In the genomic region with DNA sequence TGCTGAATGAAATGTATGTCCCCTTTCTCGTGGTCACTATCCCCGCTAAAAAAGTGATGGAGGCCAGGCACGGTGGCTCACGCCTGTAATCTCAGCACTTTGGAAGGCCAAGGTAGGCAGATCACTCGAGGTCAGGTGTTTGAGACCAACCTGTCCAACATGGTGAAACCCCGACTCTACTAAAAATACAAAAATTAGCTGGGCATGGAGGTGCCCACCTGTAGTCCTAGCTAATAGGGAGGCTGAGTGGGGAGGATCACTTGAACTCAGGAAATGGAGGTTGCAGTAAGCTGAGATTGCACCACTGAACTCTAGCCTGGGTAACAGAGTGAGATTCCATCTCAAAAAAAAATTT, we compare ENCODE assay signal across 11 cellular contexts.
A peak's percentile ranks its signal among the peaks of the same experiment; 100 is the strongest.
DNase-seq lines count a peak whose midpoint lies in the region; ATAC-seq and TF ChIP-seq lines count a peak whose summit lies in the region.
"Had no signal": no experiment of that assay in that cellular context is flagged by ENCODE, and none has a peak within 500 bp of the region (broad histone marks: within the 10 kb centered on the region; RNA-seq: fewer than 3 reads in every experiment).

No MANE protein-coding gene starts in this region.

- H4K20me1 ChIP-seq in BLaER1 (no peaks in the 10 kb centered on the region), GM23248 (ENCODE audit: insufficient read depth) (no peaks in the 10 kb centered on the region)

- H3K9me3 ChIP-seq in BLaER1 = no peaks in the 10 kb centered on the region; the same call in 1 of the 2 replicates
- no peaks in the 10 kb centered on the region for H3K9me3 ChIP-seq in GM23248 (ENCODE audit: low read depth)
- H3K9me3 ChIP-seq in Peyer's patch = no peaks in the 10 kb centered on the region

- peaks cover 17% of the 10 kb centered on the region for H3F3A ChIP-seq in GM23248 (ENCODE audit: insufficient read depth)

- H3K4me1 ChIP-seq in BLaER1 (peaks cover 46% of the 10 kb centered on the region), GM23248 (ENCODE audit: insufficient read depth) (peaks cover 31% of the 10 kb centered on the region), Peyer's patch (peaks cover 0 to 4% (median 0%) of the 10 kb centered on the region in 4 donors)

- H3K79me2 ChIP-seq in GM23248 (ENCODE audit: insufficient read depth) = no peaks in the 10 kb centered on the region

- H3K36me3 ChIP-seq in BLaER1 = no peaks in the 10 kb centered on the region
- H3K36me3 ChIP-seq in GM23248 (ENCODE audit: low read depth) = no peaks in the 10 kb centered on the region
- H3K36me3 ChIP-seq in Peyer's patch = no peaks in the 10 kb centered on the region

- H3K27ac Mint-ChIP-seq in activated T-helper 17 cell treated with anti-CD3 and anti-CD28 coated beads, Interleukin-2, amount 50 U/mL, for 72 hours = peak overlapping the region; percentile 99
- peak overlapping the region; percentile 59 for H3K27ac Mint-ChIP-seq in memory B cell

- no peak for TF ChIP-seq CTCF in Peyer's patch (IDR thresholded peaks at IDR 0.05)

- peak overlapping the region; percentile 30 for H2AFZ ChIP-seq in GM23248

- H3K36me3 Mint-ChIP-seq in activated T-helper 17 cell treated with anti-CD3 and anti-CD28 coated beads, Interleukin-2, amount 50 U/mL, for 72 hours (ENCODE audit: low read depth) = peaks cover 5% of the 10 kb centered on the region
- no peaks in the 10 kb centered on the region for H3K36me3 Mint-ChIP-seq in memory B cell

- TF ChIP-seq POLR2A in Peyer's patch (IDR thresholded peaks at IDR 0.05) = no peak

- no peaks in the 10 kb centered on the region for H3K9me2 ChIP-seq in GM23248 (ENCODE audit: insufficient read depth)

- H3K27me3 Mint-ChIP-seq in activated T-helper 17 cell treated with anti-CD3 and anti-CD28 coated beads, Interleukin-2, amount 50 U/mL, for 72 hours = no peaks in the 10 kb centered on the region
- no peaks in the 10 kb centered on the region for H3K27me3 Mint-ChIP-seq in memory B cell

- H3K4me3 ChIP-seq in BLaER1 (no peak overlapping the region), GM23248 (no peak overlapping the region), Peyer's patch (no peak overlapping the region)

- in situ Hi-C loops in GM23248 (cut with MboI) = no loop called here

- 83 to 88% methylated on average over 6 of the region's 6 CpGs for WGBS in GM23248 (ENCODE audit: low coverage in 1 of 2, low lambda C conversion rate in 2 of 2, missing lambda C conversion rate in 2 of 2), 2 experiments

- H3K27ac ChIP-seq in BLaER1 = no peak overlapping the region; the same call in 1 of the 2 replicates
- peak overlapping the region; percentile 79 for H3K27ac ChIP-seq in GM23248
- H3K27ac ChIP-seq in Peyer's patch = no peak overlapping the region

- ATAC-seq in activated T-helper 17 cell treated with anti-CD3 and anti-CD28 coated beads, Interleukin-2, amount 50 U/mL, for 72 hours (replicated peaks) = no peak
- ATAC-seq in memory B cell (ENCODE audit: low read depth) (no peak), HG02938 (IDR thresholded peaks at IDR 0.05; ENCODE audit: unreplicated experiment) (no peak)
- ATAC-seq: left colon had no signal

- no peaks in the 10 kb centered on the region for H3K27me3 ChIP-seq in BLaER1
- H3K27me3 ChIP-seq in GM23248 (replicated peaks; ENCODE audit: insufficient read depth) = no peaks in the 10 kb centered on the region
- no peaks in the 10 kb centered on the region for H3K27me3 ChIP-seq in Peyer's patch

- DNase-seq in GM23248 (no peak), memory B cell (ENCODE audit: low spot score in 2 of 2) (no peak), kidney glomerular epithelial cell (lab: John Stamatoyannopoulos, UW) (no peak), AG08395 (ENCODE audit: low spot score) (no peak), Peyer's patch (no peak)
- DNase-seq: activated gamma-delta T cell, NCI-H1048 had no signal

- H3K4me2 ChIP-seq in BLaER1 (peak overlapping the region; percentile 59; the same call in 1 of the 2 replicates), GM23248 (ENCODE audit: unreplicated experiment) (peak overlapping the region; percentile 66)

- H3K4me1 Mint-ChIP-seq in activated T-helper 17 cell treated with anti-CD3 and anti-CD28 coated beads, Interleukin-2, amount 50 U/mL, for 72 hours = peaks cover 49% of the 10 kb centered on the region
- H3K4me1 Mint-ChIP-seq in memory B cell = peaks cover 15% of the 10 kb centered on the region

- H3K9ac ChIP-seq in BLaER1 (no peak overlapping the region), GM23248 (peak overlapping the region; percentile 62)

- H3K4me3 Mint-ChIP-seq in activated T-helper 17 cell treated with anti-CD3 and anti-CD28 coated beads, Interleukin-2, amount 50 U/mL, for 72 hours = peak overlapping the region; percentile 81
- no peak overlapping the region for H3K4me3 Mint-ChIP-seq in memory B cell

- peaks cover 6% of the 10 kb centered on the region for H3K9me3 Mint-ChIP-seq in activated T-helper 17 cell treated with anti-CD3 and anti-CD28 coated beads, Interleukin-2, amount 50 U/mL, for 72 hours
- H3K9me3 Mint-ChIP-seq in memory B cell = no peaks in the 10 kb centered on the region
